8 cellular contexts compared by ENCODE assay signal in genomic region chr4:109872065-109872464, GRCh38. TPM values are rescaled to one million over a fixed set of nuclear protein-coding genes. Genes with fewer than 3 reads are reported as not detected.
"Had no signal": no experiment of that assay in that cellular context is flagged by ENCODE, and none has a peak within 500 bp of the region (broad histone marks: within the 10 kb centered on the region; RNA-seq: fewer than 3 reads in every experiment).

No MANE protein-coding gene starts in this region.

- H3K9me3 Mint-ChIP-seq: GM23338 had no signal

- H3K27ac Mint-ChIP-seq: GM23338, H9 had no signal

- H3K4me3 Mint-ChIP-seq: GM23338, H9 had no signal

- H3K4me3 ChIP-seq: GM23338 had no signal

- ATAC-seq: GM23338 had no signal

- FAIRE-seq: H1, H54, HTR-8/SVneo had no signal

- DNase-seq: H9, HCEC 1CT, IMR-90 had no signal

- H3K4me1 Mint-ChIP-seq: GM23338, H9 had no signal

RNA-seq across cellular contexts. Expression of gene LRIT3, which starts 24.2 kb away (rescaled TPM):
- total RNA-seq: H1, HT-29, IMR-90 had no signal
- polyA plus RNA-seq: GM23338 had no signal

RNA-seq across cellular contexts. Expression of gene RRH, which starts 44.3 kb away (rescaled TPM):
- total RNA-seq: GM23338, H1, H9, HT-29, IMR-90 had no signal
- polyA plus RNA-seq: GM23338 had no signal
